9 cellular contexts compared by ENCODE assay signal in the genomic region with DNA sequence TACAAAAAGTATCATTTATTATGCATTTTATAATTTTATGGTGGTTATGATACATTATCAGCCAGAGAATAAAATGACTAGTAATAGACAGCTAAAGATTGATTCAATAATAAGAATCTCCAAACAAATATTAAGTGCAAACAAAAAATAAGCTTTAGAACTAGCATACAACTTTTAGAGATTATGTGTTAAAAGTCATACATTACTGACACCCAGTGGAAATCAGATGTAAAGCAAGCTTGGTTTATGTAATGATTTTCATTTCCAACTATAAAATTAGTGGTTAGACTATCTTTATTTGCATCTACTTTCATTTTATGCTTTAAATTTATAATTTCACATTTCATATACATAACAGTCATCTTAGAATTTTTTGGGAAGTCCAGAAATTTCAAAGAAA. TPM values are rescaled to one million over a fixed set of nuclear protein-coding genes. Genes with fewer than 3 reads are reported as not detected.
DNase-seq lines count a peak whose midpoint lies in the region; ATAC-seq, FAIRE-seq and TF ChIP-seq lines count a peak whose summit lies in the region.
"Had no signal": no experiment of that assay in that cellular context is flagged by ENCODE, and none has a peak within 500 bp of the region (broad histone marks: within the 10 kb centered on the region; RNA-seq: fewer than 3 reads in every experiment).

No MANE protein-coding gene starts in this region.

- DNase-seq in Ammon's horn (ENCODE audit: low spot score) (peak; percentile 1), HFFc6 (peak; percentile 1), astrocyte of the hippocampus (ENCODE audit: low read depth, low spot score) (peak; percentile 10), kidney (no peak)
- no peak for DNase-seq in activated CD4-positive, alpha-beta T cell treated with anti-CD3 and anti-CD28 coated beads for 48 hours
- no peak for DNase-seq in activated CD8-positive, alpha-beta memory T cell treated with anti-CD3 and anti-CD28 coated beads, Interleukin-2, amount 50 U/mL, for 4 hours

- no peaks in the 10 kb centered on the region for H3K4me1 ChIP-seq in kidney (ENCODE audit: control insufficient read depth in 1 of 2, insufficient read depth in 1 of 2, low read depth in 1 of 2, low read length in 2 of 2)

- no peak for ATAC-seq in HG03460 (IDR thresholded peaks at IDR 0.05; ENCODE audit: unreplicated experiment)
- no peak for ATAC-seq in HG03039 (IDR thresholded peaks at IDR 0.05; ENCODE audit: unreplicated experiment)
- ATAC-seq: GM12878 had no signal

- H3K4me3 Mint-ChIP-seq in HFFc6 = no peak overlapping the region

- peak; percentile 74 for TF ChIP-seq CTCF in HFFc6 (IDR thresholded peaks at IDR 0.05)
- peak; percentile 15 for TF ChIP-seq CTCF in kidney (IDR thresholded peaks at IDR 0.05; ENCODE audit: borderline replicate concordance, extremely low read depth, insufficient read depth)

- peaks cover 4% of the 10 kb centered on the region; the same call in 1 of the 2 replicates for H3K4me1 Mint-ChIP-seq in HFFc6 (ENCODE audit: low read depth)

- H3K27ac ChIP-seq in kidney (ENCODE audit: low read depth in 2 of 2, low read length in 2 of 2) = no peak overlapping the region

- H3K9me3 ChIP-seq in kidney (ENCODE audit: control insufficient read depth in 1 of 2, low read length in 2 of 2) = no peaks in the 10 kb centered on the region

- H3K36me3 ChIP-seq in kidney (ENCODE audit: control insufficient read depth in 1 of 2, insufficient read depth in 2 of 2, low read length in 2 of 2) = no peaks in the 10 kb centered on the region

- FAIRE-seq in kidney (lab: Jason Lieb, UNC) = peak; percentile 99
- FAIRE-seq: GM12878 had no signal

- no peak overlapping the region for H3K9ac ChIP-seq in kidney (ENCODE audit: low read length in 2 of 2)

- H3K4me3 ChIP-seq in kidney (ENCODE audit: low read length in 2 of 2) = no peak overlapping the region
- H3K4me3 ChIP-seq: GM12878 had no signal

- no peaks in the 10 kb centered on the region for H3K36me3 Mint-ChIP-seq in HFFc6 (ENCODE audit: low read depth)

- H3K27me3 Mint-ChIP-seq in HFFc6 (ENCODE audit: insufficient read depth) = no peaks in the 10 kb centered on the region

- no peaks in the 10 kb centered on the region for H3K9me3 Mint-ChIP-seq in HFFc6

- intact Hi-C loops in kidney (cut with DNase I) = no loop called here

- no peak overlapping the region for H3K27ac Mint-ChIP-seq in HFFc6

RNA-seq across cellular contexts. Expression of gene IL13RA2, which starts 57.7 kb away (rescaled TPM):
- total RNA-seq in HFFc6 (2021; fragmentation: NEBNext Ultra II Directional; extraction: Animal tissue kit (Norgen Biotek cat#: 25700)) = 1 to 10 TPM; 6.6 to 9.5 (median 7.3) TPM
- 0.31 TPM for total RNA-seq in kidney
- 17.4 TPM for polyA plus RNA-seq in kidney (ENCODE audit: insufficient read depth, low read depth, low replicate concordance)
- total RNA-seq: GM12878 had no signal

Comparison
In these comparisons a context has a peak if more than half of its experiments do, and no peak if none do; other contexts are left out.
1. DNase-seq: peak in Ammon's horn (single experiment), HFFc6 (single experiment) and astrocyte of the hippocampus (single experiment); none in kidney (single experiment), activated CD4-positive, alpha-beta T cell treated with anti-CD3 and anti-CD28 coated beads for 48 hours (single experiment) and activated CD8-positive, alpha-beta memory T cell treated with anti-CD3 and anti-CD28 coated beads, Interleukin-2, amount 50 U/mL, for 4 hours (single experiment).